1 cellular context compared by ENCODE assay signal in the genomic region with DNA sequence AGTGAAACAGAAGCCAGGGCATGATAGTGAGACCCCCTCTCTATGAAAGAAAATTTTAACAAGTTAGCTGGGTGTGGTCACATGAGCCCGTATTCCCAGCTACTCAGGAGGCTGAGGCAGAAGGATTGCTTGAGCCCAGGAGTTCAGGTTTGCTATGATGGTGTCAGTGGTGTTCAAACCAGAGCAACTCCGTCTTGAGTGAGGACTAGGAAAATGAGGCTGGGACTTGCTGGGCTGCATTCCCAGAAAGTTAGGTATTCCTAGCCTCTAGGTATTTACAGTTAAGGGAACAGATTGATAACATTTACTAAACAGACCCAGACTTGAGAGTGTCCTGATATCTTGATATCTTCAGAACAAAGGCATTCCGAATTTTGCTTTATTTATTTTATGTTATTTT.
TF ChIP-seq lines count a peak whose summit lies in the region.

No MANE protein-coding gene starts in this region.

TF ChIP-seq in HepG2, 621 proteins besides CTCF, POLR2A, EP300 and RAD21 (continued from another document):
- TF ChIP-seq, protein P1, sequence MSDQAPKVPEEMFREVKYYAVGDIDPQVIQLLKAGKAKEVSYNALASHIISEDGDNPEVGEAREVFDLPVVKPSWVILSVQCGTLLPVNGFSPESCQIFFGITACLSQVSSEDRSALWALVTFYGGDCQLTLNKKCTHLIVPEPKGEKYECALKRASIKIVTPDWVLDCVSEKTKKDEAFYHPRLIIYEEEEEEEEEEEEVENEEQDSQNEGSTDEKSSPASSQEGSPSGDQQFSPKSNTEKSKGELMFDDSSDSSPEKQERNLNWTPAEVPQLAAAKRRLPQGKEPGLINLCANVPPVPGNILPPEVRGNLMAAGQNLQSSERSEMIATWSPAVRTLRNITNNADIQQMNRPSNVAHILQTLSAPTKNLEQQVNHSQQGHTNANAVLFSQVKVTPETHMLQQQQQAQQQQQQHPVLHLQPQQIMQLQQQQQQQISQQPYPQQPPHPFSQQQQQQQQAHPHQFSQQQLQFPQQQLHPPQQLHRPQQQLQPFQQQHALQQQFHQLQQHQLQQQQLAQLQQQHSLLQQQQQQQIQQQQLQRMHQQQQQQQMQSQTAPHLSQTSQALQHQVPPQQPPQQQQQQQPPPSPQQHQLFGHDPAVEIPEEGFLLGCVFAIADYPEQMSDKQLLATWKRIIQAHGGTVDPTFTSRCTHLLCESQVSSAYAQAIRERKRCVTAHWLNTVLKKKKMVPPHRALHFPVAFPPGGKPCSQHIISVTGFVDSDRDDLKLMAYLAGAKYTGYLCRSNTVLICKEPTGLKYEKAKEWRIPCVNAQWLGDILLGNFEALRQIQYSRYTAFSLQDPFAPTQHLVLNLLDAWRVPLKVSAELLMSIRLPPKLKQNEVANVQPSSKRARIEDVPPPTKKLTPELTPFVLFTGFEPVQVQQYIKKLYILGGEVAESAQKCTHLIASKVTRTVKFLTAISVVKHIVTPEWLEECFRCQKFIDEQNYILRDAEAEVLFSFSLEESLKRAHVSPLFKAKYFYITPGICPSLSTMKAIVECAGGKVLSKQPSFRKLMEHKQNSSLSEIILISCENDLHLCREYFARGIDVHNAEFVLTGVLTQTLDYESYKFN (CRISPR knock-in tag; conservative IDR thresholded peaks at IDR 0.05) = no peak
- TF ChIP-seq ZBTB1 (CRISPR knock-in tag; IDR thresholded peaks at IDR 0.05; ENCODE audit: borderline replicate concordance) (no peak), MAF1 (CRISPR knock-in tag; IDR thresholded peaks at IDR 0.05; ENCODE audit: borderline replicate concordance) (no peak), KLF13 (CRISPR knock-in tag; IDR thresholded peaks at IDR 0.05) (no peak), SETDB1 (CRISPR knock-in tag; IDR thresholded peaks at IDR 0.05; ENCODE audit: borderline replicate concordance) (no peak), ZNF629 (CRISPR knock-in tag; conservative IDR thresholded peaks at IDR 0.05) (no peak), ZMYM4 (CRISPR knock-in tag; IDR thresholded peaks at IDR 0.05) (no peak), KLF6 (CRISPR knock-in tag; IDR thresholded peaks at IDR 0.05) (no peak), TGIF2 (CRISPR knock-in tag; IDR thresholded peaks at IDR 0.05) (no peak)
- TF ChIP-seq, protein P2, sequence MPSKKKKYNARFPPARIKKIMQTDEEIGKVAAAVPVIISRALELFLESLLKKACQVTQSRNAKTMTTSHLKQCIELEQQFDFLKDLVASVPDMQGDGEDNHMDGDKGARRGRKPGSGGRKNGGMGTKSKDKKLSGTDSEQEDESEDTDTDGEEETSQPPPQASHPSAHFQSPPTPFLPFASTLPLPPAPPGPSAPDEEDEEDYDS (CRISPR knock-in tag; IDR thresholded peaks at IDR 0.05) = no peak
- TF ChIP-seq, protein P3, sequence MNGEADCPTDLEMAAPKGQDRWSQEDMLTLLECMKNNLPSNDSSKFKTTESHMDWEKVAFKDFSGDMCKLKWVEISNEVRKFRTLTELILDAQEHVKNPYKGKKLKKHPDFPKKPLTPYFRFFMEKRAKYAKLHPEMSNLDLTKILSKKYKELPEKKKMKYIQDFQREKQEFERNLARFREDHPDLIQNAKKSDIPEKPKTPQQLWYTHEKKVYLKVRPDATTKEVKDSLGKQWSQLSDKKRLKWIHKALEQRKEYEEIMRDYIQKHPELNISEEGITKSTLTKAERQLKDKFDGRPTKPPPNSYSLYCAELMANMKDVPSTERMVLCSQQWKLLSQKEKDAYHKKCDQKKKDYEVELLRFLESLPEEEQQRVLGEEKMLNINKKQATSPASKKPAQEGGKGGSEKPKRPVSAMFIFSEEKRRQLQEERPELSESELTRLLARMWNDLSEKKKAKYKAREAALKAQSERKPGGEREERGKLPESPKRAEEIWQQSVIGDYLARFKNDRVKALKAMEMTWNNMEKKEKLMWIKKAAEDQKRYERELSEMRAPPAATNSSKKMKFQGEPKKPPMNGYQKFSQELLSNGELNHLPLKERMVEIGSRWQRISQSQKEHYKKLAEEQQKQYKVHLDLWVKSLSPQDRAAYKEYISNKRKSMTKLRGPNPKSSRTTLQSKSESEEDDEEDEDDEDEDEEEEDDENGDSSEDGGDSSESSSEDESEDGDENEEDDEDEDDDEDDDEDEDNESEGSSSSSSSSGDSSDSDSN (CRISPR knock-in tag; IDR thresholded peaks at IDR 0.05) = no peak
- TF ChIP-seq, protein P4, sequence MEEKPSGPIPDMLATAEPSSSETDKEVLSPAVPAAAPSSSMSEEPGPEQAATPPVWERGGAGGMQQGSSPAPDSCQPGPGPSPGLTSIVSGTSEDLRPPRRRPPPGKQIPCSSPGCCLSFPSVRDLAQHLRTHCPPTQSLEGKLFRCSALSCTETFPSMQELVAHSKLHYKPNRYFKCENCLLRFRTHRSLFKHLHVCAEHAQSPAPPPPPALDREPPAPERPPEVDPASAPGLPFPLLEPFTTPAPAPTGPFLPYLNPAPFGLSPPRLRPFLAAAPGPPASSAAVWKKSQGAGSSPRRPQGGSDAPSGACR (CRISPR knock-in tag; IDR thresholded peaks at IDR 0.05) = no peak
- TF ChIP-seq, protein P5, sequence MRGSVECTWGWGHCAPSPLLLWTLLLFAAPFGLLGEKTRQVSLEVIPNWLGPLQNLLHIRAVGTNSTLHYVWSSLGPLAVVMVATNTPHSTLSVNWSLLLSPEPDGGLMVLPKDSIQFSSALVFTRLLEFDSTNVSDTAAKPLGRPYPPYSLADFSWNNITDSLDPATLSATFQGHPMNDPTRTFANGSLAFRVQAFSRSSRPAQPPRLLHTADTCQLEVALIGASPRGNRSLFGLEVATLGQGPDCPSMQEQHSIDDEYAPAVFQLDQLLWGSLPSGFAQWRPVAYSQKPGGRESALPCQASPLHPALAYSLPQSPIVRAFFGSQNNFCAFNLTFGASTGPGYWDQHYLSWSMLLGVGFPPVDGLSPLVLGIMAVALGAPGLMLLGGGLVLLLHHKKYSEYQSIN (CRISPR knock-in tag; IDR thresholded peaks at IDR 0.05; ENCODE audit: borderline replicate concordance) = no peak
- TF ChIP-seq, protein P6, sequence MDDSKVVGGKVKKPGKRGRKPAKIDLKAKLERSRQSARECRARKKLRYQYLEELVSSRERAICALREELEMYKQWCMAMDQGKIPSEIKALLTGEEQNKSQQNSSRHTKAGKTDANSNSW (CRISPR knock-in tag; IDR thresholded peaks at IDR 0.05; ENCODE audit: borderline replicate concordance) = no peak
